Comparison of ENCODE assay signal across 9 cellular contexts in genomic region chr16:680625-680945, GRCh38. TPM values are rescaled to one million over a fixed set of nuclear protein-coding genes. Genes with fewer than 3 reads are reported as not detected.
A peak's percentile ranks its signal among the peaks of the same experiment; 100 is the strongest.
DNase-seq lines count a peak whose midpoint lies in the region; ATAC-seq, FAIRE-seq and TF ChIP-seq lines count a peak whose summit lies in the region.
"Had no signal": no experiment of that assay in that cellular context is flagged by ENCODE, and none has a peak within 500 bp of the region (broad histone marks: within the 10 kb centered on the region; RNA-seq: fewer than 3 reads in every experiment).

No MANE protein-coding gene starts in this region.

- H3K27me3 ChIP-seq in layer of hippocampus (ENCODE audit: control insufficient read depth, insufficient read depth, low read length): no peaks in the 10 kb centered on the region
- H3K27me3 ChIP-seq in thymus (ENCODE audit: control insufficient read depth, insufficient read depth): peaks cover 20% of the 10 kb centered on the region

- H3K36me3 ChIP-seq in thymus (ENCODE audit: control insufficient read depth, insufficient read depth): peaks cover 18% of the 10 kb centered on the region

- peaks cover 1% of the 10 kb centered on the region for H3K9me3 ChIP-seq in thymus (ENCODE audit: control insufficient read depth)

- DNase-seq in activated CD4-positive, alpha-beta T cell treated with anti-CD3 and anti-CD28 coated beads, Interleukin-2, amount 10 ng/mL, durations not matched to agents 7 days and 5 days: no peak
- no peak for DNase-seq in activated CD4-positive, alpha-beta T cell treated with anti-CD3 and anti-CD28 coated beads, Interleukin-2, amount 50 U/mL, for 1 hour
- no peak for DNase-seq in activated naive CD8-positive, alpha-beta T cell treated with anti-CD3 and anti-CD28 coated beads, Interleukin-2, amount 10 ng/mL, durations not matched to agents 7 days and 5 days
- DNase-seq in D721Med (ENCODE audit: insufficient read length, low spot score): no peak
- DNase-seq in NCI-H2029 (lab: John Stamatoyannopoulos, UW): no peak
- no peak for DNase-seq in NCI-H1694 treated with DMSO at 0.1 percent for 48 hours (lab: John Stamatoyannopoulos, UW)

- TF ChIP-seq CTCF in D721Med (IDR thresholded peaks at IDR 0.05; ENCODE audit: insufficient read depth, missing control alignments): no peak

- no peaks in the 10 kb centered on the region for H3K27me3 Mint-ChIP-seq in activated CD4-positive, alpha-beta T cell treated with anti-CD3 and anti-CD28 coated beads, Interleukin-2, amount 10 ng/mL, durations not matched to agents 7 days and 5 days
- H3K27me3 Mint-ChIP-seq in activated naive CD8-positive, alpha-beta T cell treated with anti-CD3 and anti-CD28 coated beads, Interleukin-2, amount 10 ng/mL, durations not matched to agents 7 days and 5 days: peaks cover 3% of the 10 kb centered on the region

- H3K4me3 Mint-ChIP-seq in activated CD4-positive, alpha-beta T cell treated with anti-CD3 and anti-CD28 coated beads, Interleukin-2, amount 10 ng/mL, durations not matched to agents 7 days and 5 days: peak overlapping the region; percentile 72
- H3K4me3 Mint-ChIP-seq in activated naive CD8-positive, alpha-beta T cell treated with anti-CD3 and anti-CD28 coated beads, Interleukin-2, amount 10 ng/mL, durations not matched to agents 7 days and 5 days: peak overlapping the region; percentile 86

- POLR2A ChIA-PET in activated CD4-positive, alpha-beta T cell treated with anti-CD3 and anti-CD28 coated beads, Interleukin-2, amount 10 ng/mL, durations not matched to agents 7 days and 5 days (lab: Charles Lee): interaction anchor here (0.7 kb wide), 1 partner anchor 127 kb away, joined by 4 read pairs; no protein-coding TSS in a partner anchor
- POLR2A ChIA-PET in activated naive CD8-positive, alpha-beta T cell treated with anti-CD3 and anti-CD28 coated beads, Interleukin-2, amount 10 ng/mL, durations not matched to agents 7 days and 5 days (lab: Charles Lee): interaction anchor here (0.6 to 4.4 kb wide), 8 partner anchors 9 to 1622 kb away, joined by 3 to 37 read pairs (median 8); partner anchors contain the start of genes ANTKMT, METTL26, RHOT2 and WDR24

- H3K9me3 Mint-ChIP-seq in activated CD4-positive, alpha-beta T cell treated with anti-CD3 and anti-CD28 coated beads, Interleukin-2, amount 10 ng/mL, durations not matched to agents 7 days and 5 days: no peaks in the 10 kb centered on the region
- no peaks in the 10 kb centered on the region for H3K9me3 Mint-ChIP-seq in activated naive CD8-positive, alpha-beta T cell treated with anti-CD3 and anti-CD28 coated beads, Interleukin-2, amount 10 ng/mL, durations not matched to agents 7 days and 5 days

- H3K27ac Mint-ChIP-seq in activated CD4-positive, alpha-beta T cell treated with anti-CD3 and anti-CD28 coated beads, Interleukin-2, amount 10 ng/mL, durations not matched to agents 7 days and 5 days: peak overlapping the region; percentile 9
- peak overlapping the region; percentile 45 for H3K27ac Mint-ChIP-seq in activated naive CD8-positive, alpha-beta T cell treated with anti-CD3 and anti-CD28 coated beads, Interleukin-2, amount 10 ng/mL, durations not matched to agents 7 days and 5 days

- under 1% methylated on average over 38 of the region's 38 CpGs for whole genome bisulfite sequencing in thymus

- peaks cover 35% of the 10 kb centered on the region for H3K4me1 Mint-ChIP-seq in activated CD4-positive, alpha-beta T cell treated with anti-CD3 and anti-CD28 coated beads, Interleukin-2, amount 10 ng/mL, durations not matched to agents 7 days and 5 days
- peaks cover 17% of the 10 kb centered on the region for H3K4me1 Mint-ChIP-seq in activated naive CD8-positive, alpha-beta T cell treated with anti-CD3 and anti-CD28 coated beads, Interleukin-2, amount 10 ng/mL, durations not matched to agents 7 days and 5 days

- no peak for FAIRE-seq in D721Med (lab: Jason Lieb, UNC)
- FAIRE-seq: islet of Langerhans had no signal

- peak overlapping the region; percentile 89 for H3K4me3 ChIP-seq in thymus (ENCODE audit: low read length)

- no peak for ATAC-seq in activated naive CD8-positive, alpha-beta T cell treated with anti-CD3 and anti-CD28 coated beads, Interleukin-2, amount 10 ng/mL, durations not matched to agents 7 days and 5 days (ENCODE audit: low read depth)

- H3K4me1 ChIP-seq in thymus (ENCODE audit: control insufficient read depth, insufficient read depth, low read length): peaks cover 21% of the 10 kb centered on the region

- CTCF ChIA-PET in activated CD4-positive, alpha-beta T cell treated with anti-CD3 and anti-CD28 coated beads, Interleukin-2, amount 10 ng/mL, durations not matched to agents 7 days and 5 days (lab: Charles Lee): interaction anchor here (0.5 to 2.9 kb wide), 6 partner anchors 9 to 63 kb away, joined by 3 to 9 read pairs (median 4); partner anchors contain the start of genes RHOT2 and WDR24

- peaks cover 13% of the 10 kb centered on the region for H3K36me3 Mint-ChIP-seq in activated CD4-positive, alpha-beta T cell treated with anti-CD3 and anti-CD28 coated beads, Interleukin-2, amount 10 ng/mL, durations not matched to agents 7 days and 5 days (ENCODE audit: low read depth)
- peaks cover 5% of the 10 kb centered on the region for H3K36me3 Mint-ChIP-seq in activated naive CD8-positive, alpha-beta T cell treated with anti-CD3 and anti-CD28 coated beads, Interleukin-2, amount 10 ng/mL, durations not matched to agents 7 days and 5 days

- H3K27ac ChIP-seq in layer of hippocampus (ENCODE audit: low read depth, low read length): peak overlapping the region; percentile 98
- H3K27ac ChIP-seq in thymus (ENCODE audit: low read depth): peak overlapping the region; percentile 94

RNA-seq across cellular contexts. Expression of gene STUB1, which starts 0.4 kb away (rescaled TPM):
- 10 to 100 TPM; 68.7 to 69.7 TPM for total RNA-seq in activated CD4-positive, alpha-beta T cell treated with anti-CD3 and anti-CD28 coated beads, Interleukin-2, amount 10 ng/mL, durations not matched to agents 7 days and 5 days
- total RNA-seq in activated naive CD8-positive, alpha-beta T cell treated with anti-CD3 and anti-CD28 coated beads, Interleukin-2, amount 10 ng/mL, durations not matched to agents 7 days and 5 days: 10 to 100 TPM; 74.3 to 93.3 TPM
- 122 TPM for polyA plus RNA-seq in thymus

RNA-seq across cellular contexts. Expression of gene JMJD8, which starts 3.5 kb away (rescaled TPM):
- total RNA-seq in activated CD4-positive, alpha-beta T cell treated with anti-CD3 and anti-CD28 coated beads, Interleukin-2, amount 10 ng/mL, durations not matched to agents 7 days and 5 days: 10 to 100 TPM; 33.8 to 34.3 TPM
- total RNA-seq in activated naive CD8-positive, alpha-beta T cell treated with anti-CD3 and anti-CD28 coated beads, Interleukin-2, amount 10 ng/mL, durations not matched to agents 7 days and 5 days: 10 to 100 TPM; 34.0 to 38.3 TPM
- 31.2 TPM for polyA plus RNA-seq in thymus

RNA-seq across cellular contexts. Expression of gene RHBDL1, which starts 5.1 kb away (rescaled TPM):
- 1 to 10 TPM; 1.5 to 1.7 TPM for total RNA-seq in activated CD4-positive, alpha-beta T cell treated with anti-CD3 and anti-CD28 coated beads, Interleukin-2, amount 10 ng/mL, durations not matched to agents 7 days and 5 days
- 1 to 10 TPM; 1.1 to 1.7 TPM for total RNA-seq in activated naive CD8-positive, alpha-beta T cell treated with anti-CD3 and anti-CD28 coated beads, Interleukin-2, amount 10 ng/mL, durations not matched to agents 7 days and 5 days
- 3.1 TPM for polyA plus RNA-seq in thymus

RNA-seq across cellular contexts. Expression of gene WDR24, which starts 9.6 kb away (rescaled TPM):
- 10 to 100 TPM; 19.3 to 20.0 TPM for total RNA-seq in activated CD4-positive, alpha-beta T cell treated with anti-CD3 and anti-CD28 coated beads, Interleukin-2, amount 10 ng/mL, durations not matched to agents 7 days and 5 days
- total RNA-seq in activated naive CD8-positive, alpha-beta T cell treated with anti-CD3 and anti-CD28 coated beads, Interleukin-2, amount 10 ng/mL, durations not matched to agents 7 days and 5 days: 10 to 100 TPM; 18.7 to 20.3 TPM
- polyA plus RNA-seq in thymus: 10.1 TPM

RNA-seq across cellular contexts. Expression of gene RHOT2, which starts 12.7 kb away (rescaled TPM):
- total RNA-seq in activated CD4-positive, alpha-beta T cell treated with anti-CD3 and anti-CD28 coated beads, Interleukin-2, amount 10 ng/mL, durations not matched to agents 7 days and 5 days: 100 to 1,000 TPM; 128 to 150 TPM
- 100 to 1,000 TPM; 173 to 183 TPM for total RNA-seq in activated naive CD8-positive, alpha-beta T cell treated with anti-CD3 and anti-CD28 coated beads, Interleukin-2, amount 10 ng/mL, durations not matched to agents 7 days and 5 days
- polyA plus RNA-seq in thymus: 252 TPM
